In genomic region chr6:51016489-51016888, GRCh38 we compare ENCODE assay signal across 20 cellular contexts.
DNase-seq lines count a peak whose midpoint lies in the region; ATAC-seq, FAIRE-seq and TF ChIP-seq lines count a peak whose summit lies in the region.
"Had no signal": no experiment of that assay in that cellular context is flagged by ENCODE, and none has a peak within 500 bp of the region (broad histone marks: within the 10 kb centered on the region; RNA-seq: fewer than 3 reads in every experiment).

No MANE protein-coding gene starts in this region.

- no peak overlapping the region for H3K4me2 ChIP-seq in GM12878 (ENCODE audit: control insufficient read depth, insufficient read depth)
- H3K4me2 ChIP-seq: A549; BLaER1 treated with 17β-estradiol and CSF1 and Interleukin-3, amounts not matched to agents 10 nM and 100 nM had no signal

- H3K79me2 ChIP-seq in GM12878 (ENCODE audit: control insufficient read depth, insufficient read depth, low read length), result no peaks in the 10 kb centered on the region

- TF ChIP-seq EP300 in GM12878 (IDR thresholded peaks at IDR 0.05; ENCODE audit: borderline replicate concordance in 1 of 2, control insufficient read depth in 1 of 2, low read depth in 2 of 2, low read length in 2 of 2), result no peak

- no peak overlapping the region for H2AFZ ChIP-seq in GM12878 (ENCODE audit: control insufficient read depth, low read depth, low read length)

- TF ChIP-seq POLR2A in GM12878 (IDR thresholded peaks at IDR 0.05; ENCODE audit: low read depth, low read length), result no peak

- intact Hi-C loops in GM12878 (cut with micrococcal nuclease; ENCODE audit: unreplicated experiment) (no loop called here), cardiac septum (cut with DNase I) (no loop called here)

- no TSS peak for BruUV-seq in GM12878 (replicated peaks; lab: Mats Ljungman, UMichigan)

- H3K9ac ChIP-seq in GM12878 (ENCODE audit: control insufficient read depth, insufficient read depth, low read length), result no peak overlapping the region
- H3K9ac ChIP-seq: BLaER1 treated with 17β-estradiol and CSF1 and Interleukin-3, amounts not matched to agents 10 nM and 100 nM had no signal

- H3K27ac ChIP-seq in GM12878 (ENCODE audit: control insufficient read depth, insufficient read depth), result no peak overlapping the region
- H3K27ac ChIP-seq: 22Rv1; A549; BLaER1 treated with 17β-estradiol and CSF1 and Interleukin-3, amounts not matched to agents 10 nM and 100 nM; C4-2B had no signal

- no peaks in the 10 kb centered on the region for H3K9me3 ChIP-seq in GM12878 (replicated peaks; ENCODE audit: control insufficient read depth, insufficient read depth, low read length)
- H3K9me3 ChIP-seq: A549; BLaER1 treated with 17β-estradiol and CSF1 and Interleukin-3, amounts not matched to agents 10 nM and 100 nM; Caco-2 had no signal

- peak; percentile 61 for ATAC-seq in GM18868 (IDR thresholded peaks at IDR 0.05; ENCODE audit: unreplicated experiment)
- ATAC-seq in HG03432 (IDR thresholded peaks at IDR 0.05; ENCODE audit: unreplicated experiment), result peak; percentile 45
- ATAC-seq in GM12878, result peak; percentile 84
- no peak for ATAC-seq in esophagus mucosa
- ATAC-seq: A549; CD8-positive, alpha-beta T cell had no signal

- RAD21 ChIA-PET in GM12878 (lab: Charles Lee; ENCODE audit: unreplicated experiment), result no interaction called here

- POLR2A ChIA-PET in GM12878 (lab: Charles Lee), result no interaction called here

- no peak for TF ChIP-seq CTCF in GM12878 (IDR thresholded peaks at IDR 0.05 in 2 of 3, conservative IDR thresholded peaks at IDR 0.05 in 1 of 3; ENCODE audit: control insufficient read depth in 2 of 3, extremely low read depth in 1 of 3, insufficient read depth in 1 of 3, low read depth in 3 of 3, low read length in 3 of 3)

- H4K20me1 ChIP-seq in GM12878 (ENCODE audit: control insufficient read depth, insufficient read depth), result no peaks in the 10 kb centered on the region
- H4K20me1 ChIP-seq: BLaER1 treated with 17β-estradiol and CSF1 and Interleukin-3, amounts not matched to agents 10 nM and 100 nM had no signal

- no peak overlapping the region for H3K4me3 ChIP-seq in GM12878
- H3K4me3 ChIP-seq: A549; BLaER1 treated with 17β-estradiol and CSF1 and Interleukin-3, amounts not matched to agents 10 nM and 100 nM had no signal

- H3K27me3 ChIP-seq in GM12878 (replicated peaks in 1 of 2; ENCODE audit: control insufficient read depth in 2 of 2, insufficient read depth in 2 of 2, low read length in 1 of 2), result no peaks in the 10 kb centered on the region
- H3K27me3 ChIP-seq: BLaER1 treated with 17β-estradiol and CSF1 and Interleukin-3, amounts not matched to agents 10 nM and 100 nM had no signal

- no peaks in the 10 kb centered on the region for H3K36me3 ChIP-seq in GM12878 (ENCODE audit: control insufficient read depth in 2 of 2, insufficient read depth in 2 of 2, low read length in 1 of 2)
- H3K36me3 ChIP-seq: BLaER1 treated with 17β-estradiol and CSF1 and Interleukin-3, amounts not matched to agents 10 nM and 100 nM had no signal

- DNase-seq in GM12878 (ENCODE audit: low read depth, low spot score) (no peak), cardiac septum (ENCODE audit: low spot score) (no peak)
- DNase-seq: AML-193; Caco-2; Calu3; CD4-positive, alpha-beta T cell; CD8-positive, alpha-beta T cell; DMS79 treated with DMSO at 0.1 percent for 48 hours; GF-D8 had no signal

- FAIRE-seq in GM12878 (lab: Jason Lieb, UNC), result no peak
- FAIRE-seq: A549, D721Med, G401.6, GM12892, GM18507 had no signal

- no peaks in the 10 kb centered on the region for H3K4me1 ChIP-seq in GM12878 (ENCODE audit: control insufficient read depth, insufficient read depth, low read length)
- H3K4me1 ChIP-seq: A549; BLaER1 treated with 17β-estradiol and CSF1 and Interleukin-3, amounts not matched to agents 10 nM and 100 nM; Caco-2 had no signal

- CTCF ChIA-PET in GM12878 (lab: Yijun Ruan, JAX), result interaction anchor here (0.6 to 0.7 kb wide), 2 partner anchors 10 to 22 kb away, joined by 3 read pairs; no protein-coding TSS in a partner anchor

- no peak for TF ChIP-seq RAD21 in GM12878 (IDR thresholded peaks at IDR 0.05; ENCODE audit: insufficient read depth, low read depth, low read length)

- SMC1A ChIA-PET in GM12878 (lab: Charles Lee; ENCODE audit: uncharacterized antibody, unreplicated experiment), result no interaction called here

- WGBS in GM12878 (ENCODE audit: insufficient coverage, insufficient replicate concordance, low lambda C conversion rate, missing lambda C conversion rate), result 52% methylated on average over 1 of the region's 1 CpG

- in situ Hi-C loops in GM12878 (cut with MboI), result no loop called here

TF ChIP-seq in GM12878, 131 proteins besides CTCF, POLR2A, EP300 and RAD21:
- no peak for TF ChIP-seq CEBPB (IDR thresholded peaks at IDR 0.05; ENCODE audit: borderline replicate concordance in 1 of 2, low read depth in 2 of 2, low read length in 2 of 2)
- no peak for TF ChIP-seq STAT3 (IDR thresholded peaks at IDR 0.05; ENCODE audit: low read depth, low read length)
- TF ChIP-seq TCF3 (IDR thresholded peaks at IDR 0.05; ENCODE audit: borderline replicate concordance, insufficient read depth, low read depth, low read length), result no peak
- peak; percentile 89 for TF ChIP-seq MTA2 (IDR thresholded peaks at IDR 0.05; ENCODE audit: low read depth)
- TF ChIP-seq RELB (IDR thresholded peaks at IDR 0.05; ENCODE audit: low read depth), result 0 out of 2 replicates have a peak, but pooled peaks have one; percentile 24
TF ChIP-seq in GM12878: peak in this region for 2.
